Comparison of ENCODE assay signal across 8 cellular contexts in the genomic region with DNA sequence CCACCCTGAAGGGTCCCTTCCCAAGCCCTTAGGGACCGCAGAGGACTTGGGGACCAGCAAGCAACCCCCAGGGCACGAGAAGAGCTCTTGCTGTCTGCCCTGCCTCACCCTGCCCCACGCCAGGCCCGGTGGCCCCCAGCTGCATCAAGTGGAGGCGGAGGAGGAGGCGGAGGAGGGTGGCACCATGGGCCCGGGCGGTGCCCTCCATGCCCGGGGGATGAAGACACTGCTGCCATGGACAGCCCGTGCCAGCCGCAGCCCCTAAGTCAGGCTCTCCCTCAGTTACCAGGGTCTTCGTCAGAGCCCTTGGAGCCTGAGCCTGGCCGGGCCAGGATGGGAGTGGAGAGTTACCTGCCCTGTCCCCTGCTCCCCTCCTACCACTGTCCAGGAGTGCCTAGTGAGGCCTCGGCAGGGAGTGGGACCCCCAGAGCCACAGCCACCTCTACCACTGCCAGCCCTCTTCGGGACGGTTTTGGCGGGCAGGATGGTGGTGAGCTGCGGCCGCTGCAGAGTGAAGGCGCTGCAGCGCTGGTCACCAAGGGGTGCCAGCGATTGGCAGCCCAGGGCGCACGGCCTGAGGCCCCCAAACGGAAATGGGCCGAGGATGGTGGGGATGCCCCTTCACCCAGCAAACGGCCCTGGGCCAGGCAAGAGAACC. TPM values are rescaled to one million over a fixed set of nuclear protein-coding genes. Genes with fewer than 3 reads are reported as not detected.
A peak's percentile ranks its signal among the peaks of the same experiment; 100 is the strongest.
DNase-seq lines count a peak whose midpoint lies in the region; ATAC-seq lines count a peak whose summit lies in the region.

No MANE protein-coding gene starts in this region.

- peak overlapping the region; percentile 92 for H3K27ac Mint-ChIP-seq in activated T-helper 17 cell treated with anti-CD3 and anti-CD28 coated beads, Interleukin-2, amount 50 U/mL, for 72 hours
- peak overlapping the region; percentile 93 for H3K27ac Mint-ChIP-seq in stimulated activated naive B cell treated with anti-CD40 and anti-IgM and Interleukin-4, amounts not matched to agents 10 μg/mL and 1 μg/mL and 100 μg/mL, for 72 hours

- H3K9me3 Mint-ChIP-seq in activated T-helper 17 cell treated with anti-CD3 and anti-CD28 coated beads, Interleukin-2, amount 50 U/mL, for 72 hours, result no peaks in the 10 kb centered on the region
- no peaks in the 10 kb centered on the region for H3K9me3 Mint-ChIP-seq in stimulated activated naive B cell treated with anti-CD40 and anti-IgM and Interleukin-4, amounts not matched to agents 10 μg/mL and 1 μg/mL and 100 μg/mL, for 72 hours

- H3K4me1 Mint-ChIP-seq in activated T-helper 17 cell treated with anti-CD3 and anti-CD28 coated beads, Interleukin-2, amount 50 U/mL, for 72 hours, result peaks cover 53% of the 10 kb centered on the region
- peaks cover 76 to 86% of the 10 kb centered on the region in 2 donors for H3K4me1 Mint-ChIP-seq in stimulated activated naive B cell treated with anti-CD40 and anti-IgM and Interleukin-4, amounts not matched to agents 10 μg/mL and 1 μg/mL and 100 μg/mL, for 72 hours

- peaks cover 65% of the 10 kb centered on the region for H3K36me3 Mint-ChIP-seq in activated T-helper 17 cell treated with anti-CD3 and anti-CD28 coated beads, Interleukin-2, amount 50 U/mL, for 72 hours (ENCODE audit: low read depth)
- H3K36me3 Mint-ChIP-seq in stimulated activated naive B cell treated with anti-CD40 and anti-IgM and Interleukin-4, amounts not matched to agents 10 μg/mL and 1 μg/mL and 100 μg/mL, for 72 hours, result peaks cover 48 to 73% of the 10 kb centered on the region in 2 donors

- H3K9ac ChIP-seq in HUES48 (ENCODE audit: low read depth, low read length) (peak overlapping the region; percentile 92; the same call in 1 of the 2 replicates), iPS-18a (ENCODE audit: low read length) (peak overlapping the region; percentile 84)

- H3K9me3 ChIP-seq in HUES48 (ENCODE audit: control insufficient read depth, insufficient read depth, low read length) (no peaks in the 10 kb centered on the region), iPS-18a (ENCODE audit: control insufficient read depth, low read depth, low read length) (no peaks in the 10 kb centered on the region)

- H3K27ac ChIP-seq in HUES48 (ENCODE audit: low read depth, low read length) (no peak overlapping the region), iPS-18a (ENCODE audit: low read length) (no peak overlapping the region)

- peak overlapping the region; percentile 94 for H3K4me3 Mint-ChIP-seq in activated T-helper 17 cell treated with anti-CD3 and anti-CD28 coated beads, Interleukin-2, amount 50 U/mL, for 72 hours
- H3K4me3 Mint-ChIP-seq in stimulated activated naive B cell treated with anti-CD40 and anti-IgM and Interleukin-4, amounts not matched to agents 10 μg/mL and 1 μg/mL and 100 μg/mL, for 72 hours, result peak overlapping the region; percentile 92 to 93

- no peaks in the 10 kb centered on the region for H3K27me3 Mint-ChIP-seq in activated T-helper 17 cell treated with anti-CD3 and anti-CD28 coated beads, Interleukin-2, amount 50 U/mL, for 72 hours
- no peaks in the 10 kb centered on the region for H3K27me3 Mint-ChIP-seq in stimulated activated naive B cell treated with anti-CD40 and anti-IgM and Interleukin-4, amounts not matched to agents 10 μg/mL and 1 μg/mL and 100 μg/mL, for 72 hours

- H3K4me1 ChIP-seq in HUES48 (ENCODE audit: control insufficient read depth, insufficient read depth, low read length), result peaks cover 30% of the 10 kb centered on the region
- H3K4me1 ChIP-seq in iPS-18a (ENCODE audit: control insufficient read depth, low read depth, low read length), result peaks cover 18% of the 10 kb centered on the region

- peaks cover 44% of the 10 kb centered on the region for H3K36me3 ChIP-seq in HUES48 (ENCODE audit: control insufficient read depth, insufficient read depth, low read length)
- peaks cover 42% of the 10 kb centered on the region for H3K36me3 ChIP-seq in iPS-18a (ENCODE audit: control insufficient read depth, low read depth, low read length)

- H3K4me3 ChIP-seq in HUES48 (ENCODE audit: low read depth, low read length) (peak overlapping the region; percentile 97), iPS-18a (ENCODE audit: low read length) (peak overlapping the region; percentile 66)

- DNase-seq in stimulated activated naive B cell treated with anti-CD40 and anti-IgM and Interleukin-4, amounts not matched to agents 10 μg/mL and 1 μg/mL and 100 μg/mL, for 72 hours, result no peak
- DNase-seq in T-helper 9 cell, result no peak
- DNase-seq in activated gamma-delta T cell treated with Interleukin-2 at 50 U/mL for 16 hours, result no peak

- ATAC-seq in activated T-helper 17 cell treated with anti-CD3 and anti-CD28 coated beads, Interleukin-2, amount 50 U/mL, for 72 hours (replicated peaks), result no peak
- ATAC-seq in stimulated activated naive B cell treated with anti-CD40 and anti-IgM and Interleukin-4, amounts not matched to agents 10 μg/mL and 1 μg/mL and 100 μg/mL, for 72 hours (replicated peaks), result no peak
- ATAC-seq in HG03442 (IDR thresholded peaks at IDR 0.05; ENCODE audit: unreplicated experiment) (no peak), GM18858 (IDR thresholded peaks at IDR 0.05; ENCODE audit: unreplicated experiment) (no peak)

- H3K27me3 ChIP-seq in HUES48 (ENCODE audit: control insufficient read depth, insufficient read depth, low read length), result no peaks in the 10 kb centered on the region
- no peaks in the 10 kb centered on the region for H3K27me3 ChIP-seq in iPS-18a (ENCODE audit: control insufficient read depth, insufficient read depth, low read length)

RNA-seq across cellular contexts. Expression of gene EGLN2, which starts 1.5 kb away (rescaled TPM):
- 10 to 100 TPM; 78.1 to 86.8 TPM for total RNA-seq in activated T-helper 17 cell treated with anti-CD3 and anti-CD28 coated beads, Interleukin-2, amount 50 U/mL, for 72 hours

RNA-seq across cellular contexts. Expression of gene RAB4B, which starts 22.4 kb away (rescaled TPM):
- total RNA-seq in activated T-helper 17 cell treated with anti-CD3 and anti-CD28 coated beads, Interleukin-2, amount 50 U/mL, for 72 hours, result 10 to 100 TPM; 29.0 to 31.3 TPM

RNA-seq across cellular contexts. Expression of gene MIA, which starts 25.1 kb away (rescaled TPM):
- total RNA-seq in activated T-helper 17 cell treated with anti-CD3 and anti-CD28 coated beads, Interleukin-2, amount 50 U/mL, for 72 hours, result 1 to 10 TPM in 1 of 2 donors, not detected in 1; 5.7 TPM

RNA-seq across cellular contexts. Expression of gene SNRPA, which starts 49.5 kb away (rescaled TPM):
- 100 to 1,000 TPM; 171 to 175 TPM for total RNA-seq in activated T-helper 17 cell treated with anti-CD3 and anti-CD28 coated beads, Interleukin-2, amount 50 U/mL, for 72 hours

RNA-seq across cellular contexts. Expression of gene CYP2A6, which starts 49.8 kb away (rescaled TPM):
- total RNA-seq in activated T-helper 17 cell treated with anti-CD3 and anti-CD28 coated beads, Interleukin-2, amount 50 U/mL, for 72 hours, result not detected
